In genomic region chr18:10563886-10564285, GRCh38 we compare ENCODE assay signal across 21 cellular contexts. TPM values are rescaled to one million over a fixed set of nuclear protein-coding genes. Genes with fewer than 3 reads are reported as not detected.
A peak's percentile ranks its signal among the peaks of the same experiment; 100 is the strongest.
DNase-seq lines count a peak whose midpoint lies in the region; ATAC-seq, FAIRE-seq and TF ChIP-seq lines count a peak whose summit lies in the region.
"Had no signal": no experiment of that assay in that cellular context is flagged by ENCODE, and none has a peak within 500 bp of the region (broad histone marks: within the 10 kb centered on the region; RNA-seq: fewer than 3 reads in every experiment).

No MANE protein-coding gene starts in this region.

- H3K36me3 ChIP-seq in lung (ENCODE audit: control insufficient read depth in 2 of 2, insufficient read depth in 2 of 2, low read length in 2 of 2) = peaks cover 0 to 1% of the 10 kb centered on the region in 2 donors
- H3K36me3 ChIP-seq: HAP-1, tibial nerve had no signal

- H3K9me3 ChIP-seq in lung (ENCODE audit: control insufficient read depth in 2 of 2, insufficient read depth in 1 of 2, low read length in 1 of 2) = peaks cover 0 to 2% of the 10 kb centered on the region in 2 donors
- H3K9me3 ChIP-seq: esophagus muscularis mucosa, HAP-1, spleen, tibial nerve had no signal

- in situ Hi-C loops in astrocyte of the cerebellum (cut with HindIII; ENCODE audit: low sequenced_read_pairs) = no loop called here

- peaks cover 0 to 3% of the 10 kb centered on the region in 2 donors for H3K4me1 ChIP-seq in lung (ENCODE audit: control insufficient read depth in 2 of 2, insufficient read depth in 2 of 2, low read length in 2 of 2)
- H3K4me1 ChIP-seq: HAP-1 had no signal

- no peak overlapping the region for H3K4me3 ChIP-seq in astrocyte of the cerebellum (ENCODE audit: low read depth, low read length)
- no peak overlapping the region for H3K4me3 ChIP-seq in lung
- H3K4me3 ChIP-seq: esophagus muscularis mucosa, HAP-1, SK-N-MC, spleen, tibial nerve had no signal

- no peak overlapping the region for H3K27ac Mint-ChIP-seq in chondrocyte (ENCODE audit: unreplicated experiment)
- H3K27ac Mint-ChIP-seq: activated naive CD8-positive, alpha-beta T cell treated with anti-CD3 and anti-CD28 coated beads, Interleukin-2, amount 10 ng/mL, durations not matched to agents 7 days and 5 days; memory B cell; naive thymus-derived CD8-positive, alpha-beta T cell had no signal

- no peak for TF ChIP-seq CTCF in astrocyte of the cerebellum (IDR thresholded peaks at IDR 0.05; ENCODE audit: low read depth, low read length, missing control alignments)
- no peak for TF ChIP-seq CTCF in lung (IDR thresholded peaks at IDR 0.05; ENCODE audit: control extremely low read depth, extremely low read depth)
- no peak for TF ChIP-seq CTCF in chondrocyte (IDR thresholded peaks at IDR 0.05)
- TF ChIP-seq CTCF in D721Med (IDR thresholded peaks at IDR 0.05; ENCODE audit: insufficient read depth, missing control alignments) = no peak

- 90 to 94% methylated on average over 9 of the region's 9 CpGs for WGBS in lung, 2 donors

- FAIRE-seq in D721Med (lab: Jason Lieb, UNC) = no peak

- no peak for ATAC-seq in lung (ENCODE audit: insufficient read depth, low FRiP score)
- ATAC-seq: naive thymus-derived CD8-positive, alpha-beta T cell had no signal

- DNase-seq in DMS 273 (lab: John Stamatoyannopoulos, UW; ENCODE audit: unreplicated experiment) (peak; percentile 85), NCI-H2029 treated with DMSO at 0.1 percent for 48 hours (lab: John Stamatoyannopoulos, UW) (peak; percentile 23), astrocyte of the cerebellum (ENCODE audit: low read depth) (peak; percentile 55), lung (ENCODE audit: low spot score) (peak; percentile 23), DMS53 (lab: John Stamatoyannopoulos, UW) (no peak), chondrocyte (ENCODE audit: low spot score) (no peak), D721Med (ENCODE audit: insufficient read length, low spot score) (no peak), NCI-H1417 treated with DMSO at 0.1 percent for 48 hours (lab: John Stamatoyannopoulos, UW) (no peak)
- DNase-seq: activated CD4-positive, CD25-positive, alpha-beta regulatory T cell; activated CD8-positive, alpha-beta memory T cell treated with anti-CD3 and anti-CD28 coated beads for 24 hours; activated naive CD8-positive, alpha-beta T cell treated with anti-CD3 and anti-CD28 coated beads, Interleukin-2, amount 10 ng/mL, durations not matched to agents 7 days and 5 days; DMS79 treated with DMSO at 0.1 percent for 48 hours; naive thymus-derived CD8-positive, alpha-beta T cell; NCI-H2081 treated with DMSO at 0.1 percent for 48 hours; spleen; T-helper 9 cell had no signal

- no peaks in the 10 kb centered on the region for H3K27me3 Mint-ChIP-seq in chondrocyte (ENCODE audit: low read depth)
- H3K27me3 Mint-ChIP-seq: activated naive CD8-positive, alpha-beta T cell treated with anti-CD3 and anti-CD28 coated beads, Interleukin-2, amount 10 ng/mL, durations not matched to agents 7 days and 5 days; memory B cell; naive thymus-derived CD8-positive, alpha-beta T cell had no signal

- no peaks in the 10 kb centered on the region for H3K9me3 Mint-ChIP-seq in chondrocyte (ENCODE audit: low read depth)
- H3K9me3 Mint-ChIP-seq: activated naive CD8-positive, alpha-beta T cell treated with anti-CD3 and anti-CD28 coated beads, Interleukin-2, amount 10 ng/mL, durations not matched to agents 7 days and 5 days; memory B cell; naive thymus-derived CD8-positive, alpha-beta T cell had no signal

- H3K27ac ChIP-seq in lung (ENCODE audit: low read depth in 1 of 2, low read length in 1 of 2) = no peak overlapping the region
- H3K27ac ChIP-seq: esophagus muscularis mucosa, SK-N-MC, spleen, tibial nerve had no signal

- H3K4me1 Mint-ChIP-seq in chondrocyte (ENCODE audit: low read depth) = peaks cover 29% of the 10 kb centered on the region

- H3K27me3 ChIP-seq in lung (ENCODE audit: control insufficient read depth, insufficient read depth) = no peaks in the 10 kb centered on the region
- H3K27me3 ChIP-seq: esophagus muscularis mucosa, spleen, tibial nerve had no signal

- H3K4me3 Mint-ChIP-seq in chondrocyte (ENCODE audit: unreplicated experiment) = no peak overlapping the region
- H3K4me3 Mint-ChIP-seq: activated naive CD8-positive, alpha-beta T cell treated with anti-CD3 and anti-CD28 coated beads, Interleukin-2, amount 10 ng/mL, durations not matched to agents 7 days and 5 days; memory B cell; naive thymus-derived CD8-positive, alpha-beta T cell had no signal

- no peaks in the 10 kb centered on the region for H3K36me3 Mint-ChIP-seq in chondrocyte (ENCODE audit: low read depth)
- H3K36me3 Mint-ChIP-seq: memory B cell; naive thymus-derived CD8-positive, alpha-beta T cell had no signal

RNA-seq across cellular contexts. Expression of gene NAPG, which starts 38.1 kb away (rescaled TPM):
- total RNA-seq in lung (10 to 100 TPM; 37.2 to 37.4 TPM), chondrocyte (32.0 to 49.0 TPM (median 34.7 TPM) in 3 replicates)
- polyA plus RNA-seq in lung = 10 to 100 TPM; 12.7 to 15.1 TPM

Comparison
In these comparisons a context has a peak if more than half of its experiments do, and no peak if none do; other contexts are left out.
1. DNase-seq: peak in DMS 273 (single experiment), NCI-H2029 treated with DMSO at 0.1 percent for 48 hours (single experiment), astrocyte of the cerebellum (single experiment) and lung (single experiment); none in DMS53 (single experiment), chondrocyte (single experiment), D721Med (single experiment) and NCI-H1417 treated with DMSO at 0.1 percent for 48 hours (single experiment).